ENCODE assay signal across 10 cellular contexts in the genomic region with DNA sequence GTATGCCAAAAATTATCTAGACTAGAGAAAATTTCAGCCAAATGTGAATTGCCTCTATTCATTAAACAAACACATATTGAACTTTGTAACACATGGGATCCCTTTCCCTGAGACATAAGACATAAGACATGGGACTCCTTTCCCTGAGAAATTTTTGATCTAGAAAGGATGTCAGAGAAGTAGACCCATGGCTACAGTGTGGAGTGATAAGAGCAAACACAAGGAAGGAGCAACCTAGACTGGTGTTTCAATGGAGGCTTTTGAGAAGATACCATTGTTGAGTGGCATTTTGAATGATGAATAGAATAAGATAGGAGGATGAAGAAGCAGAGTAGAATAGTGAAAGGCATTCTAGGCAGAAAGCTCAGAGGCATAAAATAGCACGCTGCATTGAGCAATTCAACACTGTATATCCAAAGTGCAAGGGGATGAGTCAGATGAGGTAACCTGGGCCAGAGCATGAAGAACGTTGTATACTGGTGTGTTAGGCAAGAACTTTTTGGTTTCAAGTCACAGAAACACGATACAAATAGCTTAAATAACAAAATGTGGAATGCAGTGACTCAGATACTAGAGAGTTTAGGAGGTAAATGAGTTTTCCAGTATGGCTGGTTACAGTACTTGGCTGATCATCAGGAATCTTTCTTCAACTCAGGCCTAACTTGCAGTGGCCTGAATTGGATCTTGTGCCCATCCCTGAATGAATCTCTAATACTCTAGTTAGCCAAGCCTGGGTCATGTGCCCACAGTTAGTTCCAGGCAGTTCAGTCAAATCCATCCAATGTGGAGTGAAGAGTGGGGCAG.
DNase-seq lines count a peak whose midpoint lies in the region; ATAC-seq, FAIRE-seq and TF ChIP-seq lines count a peak whose summit lies in the region.
"Had no signal": no experiment of that assay in that cellular context is flagged by ENCODE, and none has a peak within 500 bp of the region (broad histone marks: within the 10 kb centered on the region; RNA-seq: fewer than 3 reads in every experiment).

No MANE protein-coding gene starts in this region.

- ATAC-seq in GM18517 (IDR thresholded peaks at IDR 0.05; ENCODE audit: unreplicated experiment) = no peak
- no peak for ATAC-seq in HG03159 (IDR thresholded peaks at IDR 0.05; ENCODE audit: unreplicated experiment)
- no peak for ATAC-seq in stimulated activated naive CD8-positive, alpha-beta T cell treated with anti-CD3 and anti-CD28 coated beads, Interleukin-15, Interleukin-2, amounts not matched to agents 100 U/mL and 50 U/mL, for 24 hours
- ATAC-seq: Panc1 had no signal

- H3K36me3 ChIP-seq in BE2C = no peaks in the 10 kb centered on the region

- TF ChIP-seq CTCF in retinal pigment epithelial cell (conservative IDR thresholded peaks at IDR 0.05; ENCODE audit: low read depth, low read length) = no peak
- no peak for TF ChIP-seq CTCF in BE2C (IDR thresholded peaks at IDR 0.05; ENCODE audit: low read depth, low read length)

- H3K4me3 ChIP-seq in retinal pigment epithelial cell (ENCODE audit: low read length) (no peak overlapping the region), BE2C (ENCODE audit: low read depth, low read length) (no peak overlapping the region)

- H3K27me3 ChIP-seq in BE2C = no peaks in the 10 kb centered on the region

- FAIRE-seq in RCC 7860 (lab: Jason Lieb, UNC) = peak; percentile 87

- DNase-seq in ELR (ENCODE audit: low read depth) (peak; percentile 94), RCC 7860 (ENCODE audit: low spot score) (peak; percentile 78), fibroblast of gingiva (ENCODE audit: low read depth) (peak; percentile 99), retinal pigment epithelial cell (ENCODE audit: low read depth) (peak; percentile 71), BE2C (no peak)
- DNase-seq in stimulated activated naive CD8-positive, alpha-beta T cell treated with anti-CD3 and anti-CD28 coated beads, Interleukin-15, Interleukin-2, amounts not matched to agents 100 U/mL and 50 U/mL, for 24 hours = no peak
- DNase-seq: cortex of kidney had no signal

- H3K4me1 ChIP-seq in BE2C = no peaks in the 10 kb centered on the region

- no peaks in the 10 kb centered on the region for H3K9me3 ChIP-seq in BE2C

Comparison
In these comparisons a context has a peak if more than half of its experiments do, and no peak if none do; other contexts are left out.
1. DNase-seq: peak in ELR (single experiment), RCC 7860 (single experiment), fibroblast of gingiva (single experiment) and retinal pigment epithelial cell (single experiment); none in BE2C (single experiment) and stimulated activated naive CD8-positive, alpha-beta T cell treated with anti-CD3 and anti-CD28 coated beads, Interleukin-15, Interleukin-2, amounts not matched to agents 100 U/mL and 50 U/mL, for 24 hours (single experiment).